8 cellular contexts compared by ENCODE assay signal in genomic region chr19:9075064-9075964, GRCh38. TPM values are rescaled to one million over a fixed set of nuclear protein-coding genes. Genes with fewer than 3 reads are reported as not detected.
DNase-seq lines count a peak whose midpoint lies in the region; ATAC-seq and TF ChIP-seq lines count a peak whose summit lies in the region.

No MANE protein-coding gene starts in this region.

- H3K9me3 ChIP-seq in WERI-Rb-1 (ENCODE audit: severe bottlenecking), result peaks cover 3% of the 10 kb centered on the region

- POLR2A ChIA-PET in WTC11 (lab: Charles Lee), result no interaction called here

- CTCF ChIA-PET in WTC11 (lab: Charles Lee), result no interaction called here

- no peak overlapping the region for H3K9ac ChIP-seq in rectal smooth muscle tissue (ENCODE audit: low read length)

- in situ Hi-C loops in ACHN (cut with HindIII; ENCODE audit: low pct_ligation_motif_present, low pct_unique_long_range_greater_than_20kb, low sequenced_read_pairs), result no loop called here

- H3K27me3 Mint-ChIP-seq in WTC11 (ENCODE audit: low read depth), result no peaks in the 10 kb centered on the region

- peaks cover 31% of the 10 kb centered on the region for H3K4me1 Mint-ChIP-seq in WTC11

- H3K4me3 ChIP-seq in rectal smooth muscle tissue (ENCODE audit: low read length) (no peak overlapping the region), WERI-Rb-1 (ENCODE audit: low read depth, low read length) (no peak overlapping the region)

- DNase-seq in ACHN (peak; percentile 98), HT-29 (ENCODE audit: low spot score) (peak; percentile 90), WTC11 (ENCODE audit: low spot score) (peak; percentile 31), left cardiac atrium (peak; percentile 87), NCI-H187 (lab: John Stamatoyannopoulos, UW) (no peak), WERI-Rb-1 (no peak)

- H3K36me3 ChIP-seq in rectal smooth muscle tissue (ENCODE audit: control insufficient read depth, insufficient read depth, low read length) (no peaks in the 10 kb centered on the region), WERI-Rb-1 (no peaks in the 10 kb centered on the region)

- H3K27ac ChIP-seq in rectal smooth muscle tissue (ENCODE audit: low read depth, low read length), result peak overlapping the region; percentile 79
- H3K27ac ChIP-seq in WERI-Rb-1, result no peak overlapping the region

- ATAC-seq in WTC11, result peak; percentile 58
- ATAC-seq in left cardiac atrium, result peak; percentile 96 to 99
- no peak for ATAC-seq in GM21367 (IDR thresholded peaks at IDR 0.05; ENCODE audit: unreplicated experiment)

- intact Hi-C loops in left cardiac atrium (cut with DNase I), result loop anchor here (5.0 to 10.0 kb wide), 2 partner anchors 418 to 811 kb away; no protein-coding TSS in a partner anchor

- peaks cover 7% of the 10 kb centered on the region for H3K4me1 ChIP-seq in rectal smooth muscle tissue (ENCODE audit: control insufficient read depth, insufficient read depth, low read length)

- H3K9me3 Mint-ChIP-seq in WTC11, result no peaks in the 10 kb centered on the region

- H3K4me3 Mint-ChIP-seq in WTC11, result no peak overlapping the region

- peak overlapping the region; percentile 90 for H3K27ac Mint-ChIP-seq in WTC11

- no peaks in the 10 kb centered on the region for H3K27me3 ChIP-seq in rectal smooth muscle tissue (ENCODE audit: control insufficient read depth, insufficient read depth, low read length)
- H3K27me3 ChIP-seq in WERI-Rb-1 (ENCODE audit: insufficient read depth, low read depth, severe bottlenecking), result peaks cover 65% of the 10 kb centered on the region

- TF ChIP-seq CTCF in WTC11 (IDR thresholded peaks at IDR 0.05) (no peak), WERI-Rb-1 (IDR thresholded peaks at IDR 0.05; ENCODE audit: low read depth, low read length) (no peak)

- H3K36me3 Mint-ChIP-seq in WTC11, result peaks cover 2% of the 10 kb centered on the region; the same call in 1 of the 2 replicates

TF ChIP-seq in WTC11, 78 proteins besides CTCF, POLR2A, EP300 and RAD21:
- TF ChIP-seq ZSCAN18 (CRISPR knock-in tag; IDR thresholded peaks at IDR 0.05) (peak; percentile 66; the same call in 1 of the 2 replicates), ZNF423 (CRISPR knock-in tag; IDR thresholded peaks at IDR 0.05) (peak; percentile 59), TEAD1 (CRISPR knock-in tag; IDR thresholded peaks at IDR 0.05) (no peak), PRDM15 (CRISPR knock-in tag; IDR thresholded peaks at IDR 0.05) (peak; percentile 31; the same call in 1 of the 2 replicates), E2F5 (CRISPR knock-in tag; IDR thresholded peaks at IDR 0.05) (no peak), MAX (CRISPR knock-in tag; IDR thresholded peaks at IDR 0.05) (0 out of 2 replicates have a peak, but pooled peaks have one; percentile 31)

RNA-seq across cellular contexts. Expression of gene OR1M1, which starts 11.5 kb away (rescaled TPM):
- not detected in 2 replicates for total RNA-seq in HT-29 (2014; rRNA removed; shearing (Covaris generic))
- total RNA-seq in WTC11 (2021) (not detected in 3 replicates), left cardiac atrium (not detected)

RNA-seq across cellular contexts. Expression of gene OR7G2, which starts 32.0 kb away (rescaled TPM):
- not detected in 2 replicates for total RNA-seq in HT-29 (2014; rRNA removed; shearing (Covaris generic))
- total RNA-seq in WTC11 (2021), result not detected in 3 replicates
- total RNA-seq in left cardiac atrium, result not detected

RNA-seq across cellular contexts. Expression of gene OR7G1, which starts 40.2 kb away (rescaled TPM):
- not detected in 2 replicates for total RNA-seq in HT-29 (2014; rRNA removed; shearing (Covaris generic))
- total RNA-seq in WTC11 (2021), result not detected in 3 replicates
- not detected for total RNA-seq in left cardiac atrium

RNA-seq across cellular contexts. Expression of gene OR7G3, which starts 51.4 kb away (rescaled TPM):
- not detected in 2 replicates for total RNA-seq in HT-29 (2014; rRNA removed; shearing (Covaris generic))
- total RNA-seq in WTC11 (2021), result not detected in 3 replicates
- total RNA-seq in left cardiac atrium, result not detected

Comparison
In these comparisons a context has a peak if more than half of its experiments do, and no peak if none do; other contexts are left out.
1. DNase-seq: peak in ACHN (single experiment), HT-29 (single experiment), WTC11 (single experiment) and left cardiac atrium (single experiment); none in NCI-H187 (0 of 2) and WERI-Rb-1 (single experiment).